In genomic region chr2:99403524-99403923, GRCh38 we compare ENCODE assay signal across 1 cellular context.
TF ChIP-seq lines count a peak whose summit lies in the region.

No MANE protein-coding gene starts in this region.

TF ChIP-seq in GM23338, 12 proteins besides CTCF, POLR2A, EP300 and RAD21 (continued from another document):
- TF ChIP-seq ETS1 (IDR thresholded peaks at IDR 0.05), result no peak
- no peak for TF ChIP-seq JUNB (IDR thresholded peaks at IDR 0.05; ENCODE audit: unreplicated experiment)
- TF ChIP-seq ZNF331 (CRISPR knock-in tag; IDR thresholded peaks at IDR 0.05; ENCODE audit: low read depth), result no peak
- TF ChIP-seq EZH2phosphoT487 (IDR thresholded peaks at IDR 0.05; ENCODE audit: unreplicated experiment), result no peak
